Comparison of ENCODE assay signal across 25 cellular contexts in the genomic region with DNA sequence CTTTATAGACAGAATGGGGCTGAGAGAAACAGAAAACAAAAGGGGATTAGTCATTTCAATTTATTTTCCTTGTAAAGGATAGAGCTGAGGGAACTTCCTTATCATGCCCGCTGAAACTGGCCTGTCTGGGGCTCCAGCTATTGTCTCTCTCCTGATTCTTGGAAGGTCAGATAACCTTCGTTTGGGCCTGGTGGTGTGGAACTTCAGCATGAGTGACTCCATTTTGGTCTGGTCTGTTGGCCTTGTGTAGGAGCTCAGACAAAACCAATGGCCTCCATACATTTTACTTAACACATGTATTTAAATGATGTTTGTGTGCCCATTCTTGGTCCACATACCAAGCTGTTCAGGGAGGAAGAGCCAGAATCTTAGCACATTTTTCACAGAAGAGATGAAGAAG. TPM values are rescaled to one million over a fixed set of nuclear protein-coding genes. Genes with fewer than 3 reads are reported as not detected.
"Had no signal": no experiment of that assay in that cellular context is flagged by ENCODE, and none has a peak within 500 bp of the region (broad histone marks: within the 10 kb centered on the region; RNA-seq: fewer than 3 reads in every experiment).

No MANE protein-coding gene starts in this region.

- H3K36me3 Mint-ChIP-seq: activated naive CD8-positive, alpha-beta T cell; naive thymus-derived CD4-positive, alpha-beta T cell had no signal

- H3K27me3 Mint-ChIP-seq: activated naive CD8-positive, alpha-beta T cell had no signal

- H3K79me2 ChIP-seq: parathyroid adenoma had no signal

- FAIRE-seq: keratinocyte, urothelium cell line had no signal

- H3K9me3 Mint-ChIP-seq: activated B cell treated with CpG ODN at 0.5 μM for 24 hours, neural crest cell had no signal

- ATAC-seq: body of pancreas; gastrocnemius medialis; left cardiac atrium; naive thymus-derived CD4-positive, alpha-beta T cell; right cardiac atrium had no signal

- DNase-seq: activated B cell treated with CpG ODN at 0.5 μM for 24 hours; activated CD4-positive, alpha-beta T cell treated with anti-CD3 and anti-CD28 coated beads, Interleukin-2, amount 50 U/mL, for 1 hour; activated effector memory CD4-positive, alpha-beta T cell treated with Interleukin-2 at 50 U/mL for 16 hours; activated naive CD4-positive, alpha-beta T cell treated with Interleukin-2 at 50 U/mL for 16 hours; anterior cingulate cortex; body of pancreas; cerebellar nuclear complex; gastrocnemius medialis; hippocampal formation; left cardiac atrium; mammary epithelial cell; nucleus accumbens; right cardiac atrium; stimulated activated CD4-positive, alpha-beta T cell treated with anti-CD3 and anti-CD28 coated beads, Interleukin-2, amount 100 ng/mL, for 48 hours; stimulated activated naive CD4-positive, alpha-beta T cell treated with Interleukin-2 at 50 U/mL for 16 hours; T-helper 2 cell had no signal

- H3K4me1 ChIP-seq: body of pancreas, gastrocnemius medialis, parathyroid adenoma, tibial nerve had no signal

- H3K9me3 ChIP-seq: body of pancreas, gastrocnemius medialis, tibial nerve had no signal

- H3K27ac ChIP-seq: body of pancreas, coronary artery, epithelial cell of prostate, gastrocnemius medialis, parathyroid adenoma had no signal

- H3K4me3 Mint-ChIP-seq: activated B cell treated with CpG ODN at 0.5 μM for 24 hours; activated naive CD8-positive, alpha-beta T cell; naive thymus-derived CD4-positive, alpha-beta T cell; neural crest cell had no signal

- H3K36me3 ChIP-seq: gastrocnemius medialis, tibial nerve had no signal

- H3K27ac Mint-ChIP-seq: activated B cell treated with CpG ODN at 0.5 μM for 24 hours; activated naive CD8-positive, alpha-beta T cell; naive thymus-derived CD4-positive, alpha-beta T cell had no signal

- H3K9ac ChIP-seq: parathyroid adenoma had no signal

- H3K4me1 Mint-ChIP-seq: activated B cell treated with CpG ODN at 0.5 μM for 24 hours; naive thymus-derived CD4-positive, alpha-beta T cell; neural crest cell had no signal

- H3K27me3 ChIP-seq: body of pancreas, gastrocnemius medialis, tibial nerve had no signal

- H2AFZ ChIP-seq: parathyroid adenoma had no signal

- H3K4me3 ChIP-seq: body of pancreas, coronary artery, gastrocnemius medialis had no signal

RNA-seq across cellular contexts. Expression of a gene that starts 1.7 kb away (rescaled TPM):
- total RNA-seq: mammary epithelial cell had no signal
